In genomic region chr12:92034858-92035401, GRCh38 we compare ENCODE assay signal across 8 cellular contexts.
DNase-seq lines count a peak whose midpoint lies in the region; ATAC-seq and TF ChIP-seq lines count a peak whose summit lies in the region.

No MANE protein-coding gene starts in this region.

- peak overlapping the region; percentile 33 to 37 for H3K4me3 ChIP-seq in tibial artery

- in situ Hi-C loops in ACHN (cut with HindIII; ENCODE audit: low pct_ligation_motif_present, low pct_unique_long_range_greater_than_20kb, low sequenced_read_pairs), result no loop called here

- ATAC-seq in GM18511 (IDR thresholded peaks at IDR 0.05; ENCODE audit: unreplicated experiment) (peak; percentile 86), HG02970 (IDR thresholded peaks at IDR 0.05; ENCODE audit: low FRiP score, unreplicated experiment) (peak; percentile 80)
- peak; percentile 58 to 67 for ATAC-seq in natural killer cell treated with Interleukin-12 subunit alpha and Interleukin-12 subunit beta and Interleukin-15 and Interleukin-18, amount 100 ng/mL, for 72 hours

- intact Hi-C loops in tibial artery (cut with DNase I; ENCODE audit: low total_unique reads), result no loop called here

- POLR2A ChIA-PET in activated CD4-positive, alpha-beta memory T cell treated with anti-CD3 and anti-CD28 coated beads, Interleukin-2, amount 10 ng/mL, durations not matched to agents 7 days and 5 days (lab: Charles Lee), result interaction anchor here (0.6 to 5.7 kb wide), 7 partner anchors 14 to 349 kb away, joined by 3 to 153 read pairs (median 4); partner anchors contain the start of gene BTG1

- H3K27me3 Mint-ChIP-seq in activated CD4-positive, alpha-beta memory T cell treated with anti-CD3 and anti-CD28 coated beads, Interleukin-2, amount 10 ng/mL, durations not matched to agents 7 days and 5 days, result no peaks in the 10 kb centered on the region
- no peaks in the 10 kb centered on the region for H3K27me3 Mint-ChIP-seq in natural killer cell treated with Interleukin-12 subunit alpha and Interleukin-12 subunit beta and Interleukin-15 and Interleukin-18, amount 100 ng/mL, for 72 hours

- peak overlapping the region; percentile 95 for H3K27ac Mint-ChIP-seq in activated CD4-positive, alpha-beta memory T cell treated with anti-CD3 and anti-CD28 coated beads, Interleukin-2, amount 10 ng/mL, durations not matched to agents 7 days and 5 days
- H3K27ac Mint-ChIP-seq in natural killer cell treated with Interleukin-12 subunit alpha and Interleukin-12 subunit beta and Interleukin-15 and Interleukin-18, amount 100 ng/mL, for 72 hours, result peak overlapping the region; percentile 95 to 98

- no peak for TF ChIP-seq CTCF in tibial artery (IDR thresholded peaks at IDR 0.05)

- CTCF ChIA-PET in activated CD4-positive, alpha-beta memory T cell treated with anti-CD3 and anti-CD28 coated beads, Interleukin-2, amount 10 ng/mL, durations not matched to agents 7 days and 5 days (lab: Charles Lee), result interaction anchor here (1.1 kb wide), 1 partner anchor 108 kb away, joined by 3 read pairs; no protein-coding TSS in a partner anchor

- H3K27me3 ChIP-seq in tibial artery, result no peaks in the 10 kb centered on the region

- peaks cover 60% of the 10 kb centered on the region for H3K4me1 Mint-ChIP-seq in activated CD4-positive, alpha-beta memory T cell treated with anti-CD3 and anti-CD28 coated beads, Interleukin-2, amount 10 ng/mL, durations not matched to agents 7 days and 5 days
- H3K4me1 Mint-ChIP-seq in natural killer cell treated with Interleukin-12 subunit alpha and Interleukin-12 subunit beta and Interleukin-15 and Interleukin-18, amount 100 ng/mL, for 72 hours (ENCODE audit: low read depth in 2 of 2), result peaks cover 44 to 60% of the 10 kb centered on the region in 2 donors

- H3K9me3 ChIP-seq in tibial artery, result no peaks in the 10 kb centered on the region

- H3K9me3 Mint-ChIP-seq in activated CD4-positive, alpha-beta memory T cell treated with anti-CD3 and anti-CD28 coated beads, Interleukin-2, amount 10 ng/mL, durations not matched to agents 7 days and 5 days, result peaks cover 8% of the 10 kb centered on the region
- peaks cover 7% of the 10 kb centered on the region for H3K9me3 Mint-ChIP-seq in natural killer cell treated with Interleukin-12 subunit alpha and Interleukin-12 subunit beta and Interleukin-15 and Interleukin-18, amount 100 ng/mL, for 72 hours

- H3K4me3 Mint-ChIP-seq in activated CD4-positive, alpha-beta memory T cell treated with anti-CD3 and anti-CD28 coated beads, Interleukin-2, amount 10 ng/mL, durations not matched to agents 7 days and 5 days, result peak overlapping the region; percentile 88
- H3K4me3 Mint-ChIP-seq in natural killer cell treated with Interleukin-12 subunit alpha and Interleukin-12 subunit beta and Interleukin-15 and Interleukin-18, amount 100 ng/mL, for 72 hours, result peak overlapping the region; percentile 99

- H3K27ac ChIP-seq in tibial artery, result peak overlapping the region in 1 of 2 donors; percentile 53

- H3K36me3 Mint-ChIP-seq in activated CD4-positive, alpha-beta memory T cell treated with anti-CD3 and anti-CD28 coated beads, Interleukin-2, amount 10 ng/mL, durations not matched to agents 7 days and 5 days (ENCODE audit: low read depth), result peaks cover 16% of the 10 kb centered on the region
- H3K36me3 Mint-ChIP-seq in natural killer cell treated with Interleukin-12 subunit alpha and Interleukin-12 subunit beta and Interleukin-15 and Interleukin-18, amount 100 ng/mL, for 72 hours, result peaks cover 6% of the 10 kb centered on the region

- DNase-seq in ACHN (peak; percentile 25), NCI-H2171 treated with DMSO at 0.1 percent for 48 hours (lab: John Stamatoyannopoulos, UW) (peak; percentile 98), epidermal melanocyte (ENCODE audit: insufficient read length, low spot score) (peak; percentile 39), tibial artery (peak; percentile 35 to 70)
- DNase-seq in activated CD4-positive, alpha-beta memory T cell treated with anti-CD3 and anti-CD28 coated beads, Interleukin-2, amount 10 ng/mL, durations not matched to agents 7 days and 5 days, result peak; percentile 54
- peak; percentile 62 for DNase-seq in natural killer cell treated with Interleukin-12 subunit alpha and Interleukin-12 subunit beta and Interleukin-15 and Interleukin-18, amount 100 ng/mL, for 72 hours (ENCODE audit: low spot score)

- H3K4me1 ChIP-seq in tibial artery, result peaks cover 0 to 44% (median 34%) of the 10 kb centered on the region in 4 donors

- no peaks in the 10 kb centered on the region for H3K36me3 ChIP-seq in tibial artery

Comparison
In these comparisons a context has a peak if more than half of its experiments do, and no peak if none do; other contexts are left out.
1. DNase-seq: peak in every context shown above with its lines; median percentile 98 in NCI-H2171 treated with DMSO at 0.1 percent for 48 hours; 62 in natural killer cell treated with Interleukin-12 subunit alpha and Interleukin-12 subunit beta and Interleukin-15 and Interleukin-18, amount 100 ng/mL, for 72 hours; 54 in activated CD4-positive, alpha-beta memory T cell treated with anti-CD3 and anti-CD28 coated beads, Interleukin-2, amount 10 ng/mL, durations not matched to agents 7 days and 5 days; 52 in tibial artery; 39 in epidermal melanocyte; 25 in ACHN.